Comparison of ENCODE assay signal across 2 cellular contexts in the genomic region with DNA sequence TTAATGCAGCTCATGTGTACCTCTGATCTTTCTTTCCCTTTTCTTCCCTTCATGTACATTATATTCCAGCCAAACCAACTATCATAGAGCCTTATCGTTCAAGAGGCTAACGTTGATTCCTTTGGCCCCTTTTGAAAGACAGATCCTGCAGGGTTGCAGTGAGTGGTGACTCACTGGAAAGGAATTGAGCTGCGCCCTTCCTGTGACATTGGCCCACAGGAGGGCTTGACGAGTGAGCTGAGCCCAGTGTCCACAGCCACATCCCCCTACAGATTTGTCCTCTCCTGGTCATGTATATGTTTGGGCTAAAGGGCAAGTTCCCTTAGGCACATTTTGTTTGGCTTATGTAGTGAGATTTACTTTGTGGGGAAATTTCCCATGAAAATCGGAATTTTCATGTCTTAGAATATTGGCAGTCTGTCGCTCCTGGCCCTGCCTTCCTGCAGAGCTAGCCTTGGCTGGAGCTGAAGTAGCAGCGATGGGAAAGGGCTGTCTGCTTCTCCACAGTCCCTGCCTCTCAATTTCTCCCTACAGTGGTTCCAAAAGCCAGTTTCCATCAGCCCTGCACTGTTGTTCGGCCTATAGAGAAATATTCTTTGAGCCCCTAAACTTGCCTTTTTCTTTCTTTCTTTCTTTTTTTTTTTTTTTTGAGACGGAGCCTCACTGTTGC. TPM values are rescaled to one million over a fixed set of nuclear protein-coding genes. Genes with fewer than 3 reads are reported as not detected.
"Had no signal": no experiment of that assay in that cellular context is flagged by ENCODE, and none has a peak within 500 bp of the region (broad histone marks: within the 10 kb centered on the region; RNA-seq: fewer than 3 reads in every experiment).

No MANE protein-coding gene starts in this region.

RNA-seq across cellular contexts. Expression of gene NPIPB9, which starts 19.0 kb away (rescaled TPM):
- total RNA-seq: mucosa of gallbladder had no signal
- polyA plus RNA-seq: immature natural killer cell had no signal
